In the genomic region with DNA sequence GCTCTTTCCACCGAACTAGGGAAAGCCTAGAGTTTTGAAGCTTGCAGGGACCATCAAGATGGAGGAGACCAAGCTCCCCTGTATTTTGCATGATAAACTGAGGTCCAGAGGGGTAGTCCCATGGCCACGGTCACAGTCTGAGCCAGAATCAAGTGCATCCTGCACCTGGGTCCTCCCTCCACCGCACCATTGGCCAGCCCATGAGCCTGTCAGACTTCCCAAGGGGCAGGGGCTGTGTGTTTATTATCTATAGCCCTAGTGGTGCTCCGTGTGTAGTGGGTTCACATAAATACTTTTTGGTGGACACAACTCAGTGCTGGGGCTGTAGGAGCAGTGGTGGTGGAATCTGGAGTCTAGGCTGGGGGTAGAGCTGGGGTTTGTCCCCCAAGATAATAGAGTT, we compare ENCODE assay signal across 32 cellular contexts. TPM values are rescaled to one million over a fixed set of nuclear protein-coding genes. Genes with fewer than 3 reads are reported as not detected.
"Had no signal": no experiment of that assay in that cellular context is flagged by ENCODE, and none has a peak within 500 bp of the region (broad histone marks: within the 10 kb centered on the region; RNA-seq: fewer than 3 reads in every experiment).

No MANE protein-coding gene starts in this region.

- H3K27me3 ChIP-seq: brain microvascular endothelial cell, cardiac muscle cell had no signal

- H3K27ac ChIP-seq: brain microvascular endothelial cell, cardiac muscle cell, SK-N-MC, WERI-Rb-1 had no signal

- H3K27ac Mint-ChIP-seq: activated naive CD4-positive, alpha-beta T cell treated with anti-CD3 and anti-CD28 coated beads, Interleukin-2, amount 50 U/mL, for 72 hours; activated T-cell treated with anti-CD3 and anti-CD28 coated beads, Interleukin-2, amount 50 U/mL, for 24 hours; activated T-helper 1 cell treated with anti-CD3 and anti-CD28 coated beads, Interleukin-12 subunit alpha, Interleukin-12 subunit beta, Interleukin-2, Interleukin-4 antibody, amounts not matched to agents 30 ng/mL and 10 ng/mL and 1 ng/mL, durations not matched to agents 14 hours and 24 hours and 36 hours had no signal

- H3K9me3 Mint-ChIP-seq: activated naive CD4-positive, alpha-beta T cell treated with anti-CD3 and anti-CD28 coated beads, Interleukin-2, amount 50 U/mL, for 72 hours; activated T-cell treated with anti-CD3 and anti-CD28 coated beads, Interleukin-2, amount 50 U/mL, for 24 hours; activated T-helper 1 cell treated with anti-CD3 and anti-CD28 coated beads, Interleukin-12 subunit alpha, Interleukin-12 subunit beta, Interleukin-2, Interleukin-4 antibody, amounts not matched to agents 30 ng/mL and 10 ng/mL and 1 ng/mL, durations not matched to agents 14 hours and 24 hours and 36 hours; T-cell had no signal

- H3K36me3 ChIP-seq: brain microvascular endothelial cell, cardiac muscle cell, WERI-Rb-1 had no signal

- DNase-seq: activated CD4-positive, alpha-beta T cell treated with anti-CD3 and anti-CD28 coated beads for 4 hours; activated CD4-positive, alpha-beta T cell treated with anti-CD3 and anti-CD28 coated beads, Interleukin-2, amount 50 U/mL, for 48 hours; activated CD8-positive, alpha-beta memory T cell treated with anti-CD3 and anti-CD28 coated beads, Interleukin-2, amount 10 ng/mL, durations not matched to agents 7 days and 5 days; activated effector memory CD4-positive, alpha-beta T cell treated with anti-CD3 and anti-CD28 coated beads, Interleukin-2, amount 50 U/mL, for 16 hours; activated naive CD4-positive, alpha-beta T cell treated with Interleukin-2 at 50 U/mL for 16 hours; activated T-cell treated with anti-CD3 and anti-CD28 coated beads, Interleukin-2, amount 50 U/mL, for 24 hours; brain microvascular endothelial cell; Kasumi-1; KBM-7; NCI-H1048; NCI-H146; NCI-H1930; NCI-H2107; NCI-H2171 treated with DMSO at 0.1 percent for 48 hours; NCI-H226; NCI-H526; NCI-H82; RPMI8226; T-cell; WERI-Rb-1 had no signal

- H3K4me3 Mint-ChIP-seq: activated CD8-positive, alpha-beta memory T cell treated with anti-CD3 and anti-CD28 coated beads, Interleukin-2, amount 10 ng/mL, durations not matched to agents 7 days and 5 days; activated T-cell treated with anti-CD3 and anti-CD28 coated beads, Interleukin-2, amount 50 U/mL, for 24 hours; activated T-helper 1 cell treated with anti-CD3 and anti-CD28 coated beads, Interleukin-12 subunit alpha, Interleukin-12 subunit beta, Interleukin-2, Interleukin-4 antibody, amounts not matched to agents 30 ng/mL and 10 ng/mL and 1 ng/mL, durations not matched to agents 14 hours and 24 hours and 36 hours; T-cell had no signal

- H3K27me3 Mint-ChIP-seq: activated CD8-positive, alpha-beta memory T cell treated with anti-CD3 and anti-CD28 coated beads, Interleukin-2, amount 10 ng/mL, durations not matched to agents 7 days and 5 days; activated T-cell treated with anti-CD3 and anti-CD28 coated beads, Interleukin-2, amount 50 U/mL, for 24 hours; T-cell had no signal

- H3K36me3 Mint-ChIP-seq: activated naive CD4-positive, alpha-beta T cell treated with anti-CD3 and anti-CD28 coated beads, Interleukin-2, amount 50 U/mL, for 72 hours; T-cell had no signal

- ATAC-seq: activated CD4-positive, CD25-positive, alpha-beta regulatory T cell treated with anti-CD3 and anti-CD28 coated beads, Interleukin-2, amount 50 U/mL, for 24 hours; activated CD8-positive, alpha-beta memory T cell treated with anti-CD3 and anti-CD28 coated beads, Interleukin-2, amount 10 ng/mL, durations not matched to agents 7 days and 5 days; activated naive CD4-positive, alpha-beta T cell treated with anti-CD3 and anti-CD28 coated beads, Interleukin-2, amount 50 U/mL, for 72 hours; Panc1; Right ventricle myocardium inferior; T-cell had no signal

- H3K4me3 ChIP-seq: cardiac muscle cell, SK-N-MC had no signal

RNA-seq across cellular contexts. Expression of a gene that starts 3.6 kb away (rescaled TPM):
- total RNA-seq: activated CD8-positive, alpha-beta memory T cell treated with anti-CD3 and anti-CD28 coated beads, Interleukin-2, amount 10 ng/mL, durations not matched to agents 7 days and 5 days; activated naive CD4-positive, alpha-beta T cell treated with anti-CD3 and anti-CD28 coated beads, Interleukin-2, amount 50 U/mL, for 72 hours; activated T-helper 1 cell treated with anti-CD3 and anti-CD28 coated beads, Interleukin-12 subunit alpha, Interleukin-12 subunit beta, Interleukin-2, Interleukin-4 antibody, amounts not matched to agents 30 ng/mL and 10 ng/mL and 1 ng/mL, durations not matched to agents 14 hours and 24 hours and 36 hours; cardiac muscle cell; NCI-H460; OCI-LY7; Right ventricle myocardium inferior; T-cell; T-helper 2 cell treated with Interferon-gamma antibody and Interleukin-4, amounts not matched to agents 100 ng/mL and 5 ng/mL, for 36 hours had no signal
- polyA plus RNA-seq: cardiac muscle cell had no signal

RNA-seq across cellular contexts. Expression of a gene that starts 16.7 kb away (rescaled TPM):
- total RNA-seq: activated naive CD4-positive, alpha-beta T cell treated with anti-CD3 and anti-CD28 coated beads, Interleukin-2, amount 50 U/mL, for 72 hours; activated T-helper 1 cell treated with anti-CD3 and anti-CD28 coated beads, Interleukin-12 subunit alpha, Interleukin-12 subunit beta, Interleukin-2, Interleukin-4 antibody, amounts not matched to agents 30 ng/mL and 10 ng/mL and 1 ng/mL, durations not matched to agents 14 hours and 24 hours and 36 hours; cardiac muscle cell; M059J; NCI-H460; Right ventricle myocardium inferior; T-cell had no signal
- polyA plus RNA-seq: adipose tissue, cardiac muscle cell had no signal

RNA-seq across cellular contexts. Expression of a gene that starts 18.1 kb away (rescaled TPM):
- total RNA-seq: NCI-H460 had no signal

RNA-seq across cellular contexts. Expression of a gene that starts 23.3 kb away (rescaled TPM):
- total RNA-seq: OCI-LY7 had no signal
